In the genomic region with DNA sequence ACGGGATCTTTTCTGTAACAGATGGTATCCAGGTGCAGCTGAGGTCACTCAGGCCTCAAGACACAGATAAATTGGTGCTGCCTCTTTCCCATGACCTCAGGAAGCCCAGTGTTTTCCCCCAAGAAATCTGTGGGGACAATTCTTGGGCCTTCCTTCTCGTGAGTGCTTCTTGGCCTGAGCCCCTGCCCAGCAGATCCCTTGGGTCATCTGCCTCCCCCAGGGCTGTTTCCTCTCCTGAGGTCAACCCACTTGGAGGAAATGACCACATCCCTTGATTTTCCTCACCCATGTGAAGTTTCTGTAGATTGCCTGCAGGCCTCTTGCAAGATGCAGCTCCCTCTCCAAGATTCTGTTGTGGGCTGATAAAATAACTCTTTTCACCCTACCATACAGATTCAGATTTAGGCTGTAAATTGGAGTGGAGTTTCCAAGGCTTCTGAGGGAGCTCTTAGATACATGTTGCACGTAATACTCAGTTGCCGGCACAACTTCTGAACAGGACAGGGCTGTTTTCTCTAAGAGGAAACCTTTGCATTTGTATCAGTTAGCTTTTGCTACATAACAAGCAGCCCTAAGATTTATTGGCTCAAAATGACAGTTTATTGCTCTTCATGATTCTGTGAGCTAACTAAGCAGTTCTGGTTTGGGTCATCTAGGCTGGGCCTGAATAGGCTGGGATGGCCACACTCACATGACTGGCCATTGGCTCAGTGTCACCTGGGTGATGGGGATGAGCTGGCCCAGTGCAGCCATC, we compare ENCODE assay signal across 16 cellular contexts. TPM values are rescaled to one million over a fixed set of nuclear protein-coding genes. Genes with fewer than 3 reads are reported as not detected.
A peak's percentile ranks its signal among the peaks of the same experiment; 100 is the strongest.
DNase-seq lines count a peak whose midpoint lies in the region; ATAC-seq and TF ChIP-seq lines count a peak whose summit lies in the region.
"Had no signal": no experiment of that assay in that cellular context is flagged by ENCODE, and none has a peak within 500 bp of the region (broad histone marks: within the 10 kb centered on the region; RNA-seq: fewer than 3 reads in every experiment).

No MANE protein-coding gene starts in this region.

- no peak for TF ChIP-seq CTCF in right atrium auricular region (IDR thresholded peaks at IDR 0.05)
- TF ChIP-seq CTCF in type B pancreatic cell (conservative IDR thresholded peaks at IDR 0.05): no peak

- peaks cover 44% of the 10 kb centered on the region for H3K4me1 Mint-ChIP-seq in activated naive CD8-positive, alpha-beta T cell treated with anti-CD3 and anti-CD28 coated beads, Interleukin-2, amount 10 ng/mL, durations not matched to agents 7 days and 5 days
- peaks cover 21% of the 10 kb centered on the region for H3K4me1 Mint-ChIP-seq in type B pancreatic cell (ENCODE audit: unreplicated experiment)
- H3K4me1 Mint-ChIP-seq: memory B cell; stimulated activated naive B cell treated with anti-CD40 and anti-IgM and Interleukin-4, amounts not matched to agents 10 μg/mL and 1 μg/mL and 100 μg/mL, for 72 hours had no signal

- H3K4me1 ChIP-seq in right atrium auricular region: peaks cover 0 to 21% of the 10 kb centered on the region in 2 donors
- H3K4me1 ChIP-seq: psoas muscle had no signal

- ATAC-seq in Right ventricle myocardium inferior (peak; percentile 60), left ventricle myocardium superior (peak; percentile 79), GM19328 (IDR thresholded peaks at IDR 0.05; ENCODE audit: unreplicated experiment) (no peak)
- ATAC-seq in activated naive CD8-positive, alpha-beta T cell treated with anti-CD3 and anti-CD28 coated beads, Interleukin-2, amount 10 ng/mL, durations not matched to agents 7 days and 5 days (ENCODE audit: low read depth): no peak
- ATAC-seq: stimulated activated naive B cell treated with anti-CD40 and anti-IgM and Interleukin-4, amounts not matched to agents 10 μg/mL and 1 μg/mL and 100 μg/mL, for 72 hours had no signal

- H3K4me3 ChIP-seq in right atrium auricular region: no peak overlapping the region
- H3K4me3 ChIP-seq: GM23248, psoas muscle had no signal

- H3K36me3 Mint-ChIP-seq in activated naive CD8-positive, alpha-beta T cell treated with anti-CD3 and anti-CD28 coated beads, Interleukin-2, amount 10 ng/mL, durations not matched to agents 7 days and 5 days: peaks cover 81% of the 10 kb centered on the region
- H3K36me3 Mint-ChIP-seq in type B pancreatic cell: no peaks in the 10 kb centered on the region

- intact Hi-C loops in Right ventricle myocardium inferior (cut with DNase I) (no loop called here), left ventricle myocardium superior (cut with micrococcal nuclease) (no loop called here)

- no peak overlapping the region for H3K4me3 Mint-ChIP-seq in activated naive CD8-positive, alpha-beta T cell treated with anti-CD3 and anti-CD28 coated beads, Interleukin-2, amount 10 ng/mL, durations not matched to agents 7 days and 5 days
- H3K4me3 Mint-ChIP-seq in type B pancreatic cell: no peak overlapping the region
- H3K4me3 Mint-ChIP-seq: memory B cell; stimulated activated naive B cell treated with anti-CD40 and anti-IgM and Interleukin-4, amounts not matched to agents 10 μg/mL and 1 μg/mL and 100 μg/mL, for 72 hours had no signal

- DNase-seq in Right ventricle myocardium inferior (ENCODE audit: missing footprints): peak; percentile 58
- no peak for DNase-seq in right atrium auricular region (ENCODE audit: low spot score)
- no peak for DNase-seq in activated naive CD8-positive, alpha-beta T cell treated with anti-CD3 and anti-CD28 coated beads, Interleukin-2, amount 10 ng/mL, durations not matched to agents 7 days and 5 days
- peak; percentile 64 for DNase-seq in left ventricle myocardium superior
- DNase-seq in type B pancreatic cell (ENCODE audit: extremely low spot score, unreplicated experiment): no peak
- no peak for DNase-seq in NCI-H1436 (lab: John Stamatoyannopoulos, UW)
- no peak for DNase-seq in anterior cingulate cortex (lab: John Stamatoyannopoulos, UW)
- DNase-seq: activated CD4-positive, CD25-positive, alpha-beta regulatory T cell treated with anti-CD3 and anti-CD28 coated beads, Interleukin-2, amount 50 U/mL, for 72 hours; DMS153; GM23248; stimulated activated CD4-positive, alpha-beta T cell treated with anti-CD3 and anti-CD28 coated beads, Interleukin-4, amount 100 ng/mL, for 1 hour; stimulated activated naive B cell treated with anti-CD40 and anti-IgM and Interleukin-4, amounts not matched to agents 10 μg/mL and 1 μg/mL and 100 μg/mL, for 72 hours had no signal

- no peaks in the 10 kb centered on the region for H3K27me3 ChIP-seq in right atrium auricular region

- POLR2A ChIA-PET in activated naive CD8-positive, alpha-beta T cell treated with anti-CD3 and anti-CD28 coated beads, Interleukin-2, amount 10 ng/mL, durations not matched to agents 7 days and 5 days (lab: Charles Lee): interaction anchor here (0.7 to 3.4 kb wide), 5 partner anchors 8 to 17 kb away, joined by 3 to 12 read pairs (median 5); partner anchors contain the start of gene ZAP70

- peaks cover 2% of the 10 kb centered on the region for H3K9me3 Mint-ChIP-seq in activated naive CD8-positive, alpha-beta T cell treated with anti-CD3 and anti-CD28 coated beads, Interleukin-2, amount 10 ng/mL, durations not matched to agents 7 days and 5 days
- no peaks in the 10 kb centered on the region for H3K9me3 Mint-ChIP-seq in type B pancreatic cell
- H3K9me3 Mint-ChIP-seq: memory B cell had no signal

- peak overlapping the region; percentile 68 for H3K27ac Mint-ChIP-seq in activated naive CD8-positive, alpha-beta T cell treated with anti-CD3 and anti-CD28 coated beads, Interleukin-2, amount 10 ng/mL, durations not matched to agents 7 days and 5 days
- H3K27ac Mint-ChIP-seq in type B pancreatic cell: peak overlapping the region; percentile 41
- H3K27ac Mint-ChIP-seq: stimulated activated naive B cell treated with anti-CD40 and anti-IgM and Interleukin-4, amounts not matched to agents 10 μg/mL and 1 μg/mL and 100 μg/mL, for 72 hours had no signal

- H3K36me3 ChIP-seq in right atrium auricular region: no peaks in the 10 kb centered on the region

- H3K9me3 ChIP-seq in right atrium auricular region: peaks cover 5 to 12% of the 10 kb centered on the region in 2 donors

- no peak overlapping the region for H3K27ac ChIP-seq in right atrium auricular region
- H3K27ac ChIP-seq: GM23248, psoas muscle had no signal

- no peaks in the 10 kb centered on the region for H3K27me3 Mint-ChIP-seq in activated naive CD8-positive, alpha-beta T cell treated with anti-CD3 and anti-CD28 coated beads, Interleukin-2, amount 10 ng/mL, durations not matched to agents 7 days and 5 days
- no peaks in the 10 kb centered on the region for H3K27me3 Mint-ChIP-seq in type B pancreatic cell
- H3K27me3 Mint-ChIP-seq: stimulated activated naive B cell treated with anti-CD40 and anti-IgM and Interleukin-4, amounts not matched to agents 10 μg/mL and 1 μg/mL and 100 μg/mL, for 72 hours had no signal

RNA-seq across cellular contexts. Expression of gene ZAP70, which starts 13.1 kb away (rescaled TPM):
- total RNA-seq in Right ventricle myocardium inferior (1.6 TPM), right atrium auricular region (1 to 10 TPM in 1 of 2 donors, under 1 TPM in 1; 0.86 to 1.4 TPM), left ventricle myocardium superior (1.7 TPM), type B pancreatic cell (ENCODE audit: low replicate concordance) (1.2 and 2.5 TPM in 2 replicates)
- total RNA-seq in activated naive CD8-positive, alpha-beta T cell treated with anti-CD3 and anti-CD28 coated beads, Interleukin-2, amount 10 ng/mL, durations not matched to agents 7 days and 5 days: 100 to 1,000 TPM; 350 to 367 TPM
- total RNA-seq: epithelial cell of proximal tubule, GM23248 had no signal

RNA-seq across cellular contexts. Expression of gene C2orf92, which starts 57.0 kb away (rescaled TPM):
- 1.1 TPM for total RNA-seq in Right ventricle myocardium inferior
- total RNA-seq in right atrium auricular region: 1 to 10 TPM; 3.0 to 3.1 TPM
- 1 to 10 TPM; 6.9 to 8.8 TPM for total RNA-seq in activated naive CD8-positive, alpha-beta T cell treated with anti-CD3 and anti-CD28 coated beads, Interleukin-2, amount 10 ng/mL, durations not matched to agents 7 days and 5 days
- total RNA-seq in left ventricle myocardium superior: 2.3 TPM
- 9.0 and 11.5 TPM in 2 replicates for total RNA-seq in type B pancreatic cell (ENCODE audit: low replicate concordance)

Comparison
In these comparisons a context has a peak if more than half of its experiments do, and no peak if none do; other contexts are left out.
1. DNase-seq: peak in Right ventricle myocardium inferior (single experiment) and left ventricle myocardium superior (single experiment); none in right atrium auricular region (single experiment), activated naive CD8-positive, alpha-beta T cell treated with anti-CD3 and anti-CD28 coated beads, Interleukin-2, amount 10 ng/mL, durations not matched to agents 7 days and 5 days (single experiment), type B pancreatic cell (single experiment), NCI-H1436 (single experiment) and anterior cingulate cortex (0 of 58).
2. ATAC-seq: peak in Right ventricle myocardium inferior (single experiment) and left ventricle myocardium superior (single experiment); none in activated naive CD8-positive, alpha-beta T cell treated with anti-CD3 and anti-CD28 coated beads, Interleukin-2, amount 10 ng/mL, durations not matched to agents 7 days and 5 days (single experiment) and GM19328 (single experiment).
3. RNA of gene ZAP70, which starts 13.1 kb away (total RNA-seq): 350 to 367 TPM in activated naive CD8-positive, alpha-beta T cell treated with anti-CD3 and anti-CD28 coated beads, Interleukin-2, amount 10 ng/mL, durations not matched to agents 7 days and 5 days; 1.2 to 2.5 TPM in type B pancreatic cell, 1.7 TPM in left ventricle myocardium superior (single experiment), 1.6 TPM in Right ventricle myocardium inferior (single experiment) and 0.86 to 1.4 TPM in right atrium auricular region; every median in the first group is over 10 times any median in the second.